In the genomic region with DNA sequence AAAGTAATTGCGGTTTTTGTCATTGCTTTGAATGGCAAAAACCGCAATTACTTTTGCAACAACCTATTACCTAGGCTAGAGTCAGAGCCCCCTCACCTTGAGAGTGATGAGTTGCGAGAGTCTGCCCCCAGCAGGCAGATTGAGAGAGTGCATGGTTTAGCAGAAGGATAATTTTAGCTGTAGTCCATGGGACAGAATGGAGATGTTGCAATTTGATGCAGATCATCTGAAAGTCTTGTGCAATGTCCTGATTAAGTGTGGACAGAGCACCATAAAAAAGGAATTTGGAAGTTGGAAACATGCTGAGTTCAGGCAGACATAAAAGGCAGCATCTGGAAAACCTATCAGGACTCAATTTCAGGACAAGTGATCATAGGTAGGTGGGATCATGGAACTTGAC, we compare ENCODE assay signal across 9 cellular contexts. TPM values are rescaled to one million over a fixed set of nuclear protein-coding genes. Genes with fewer than 3 reads are reported as not detected.
A peak's percentile ranks its signal among the peaks of the same experiment; 100 is the strongest.
DNase-seq lines count a peak whose midpoint lies in the region; ATAC-seq and TF ChIP-seq lines count a peak whose summit lies in the region.
"Had no signal": no experiment of that assay in that cellular context is flagged by ENCODE, and none has a peak within 500 bp of the region (broad histone marks: within the 10 kb centered on the region; RNA-seq: fewer than 3 reads in every experiment).

No MANE protein-coding gene starts in this region.

- TF ChIP-seq CTCF in Loucy (conservative IDR thresholded peaks at IDR 0.05; ENCODE audit: low read length) (peak; percentile 91), adrenal gland (IDR thresholded peaks at IDR 0.05) (peak in 5 of 6 experiments; percentile 7 to 52 (median 47)), vagina (IDR thresholded peaks at IDR 0.05) (peak in 2 of 3 experiments; percentile 32 to 49)

- no peaks in the 10 kb centered on the region for H3K36me3 ChIP-seq in Loucy (ENCODE audit: insufficient read depth, low read length)
- no peaks in the 10 kb centered on the region for H3K36me3 ChIP-seq in adrenal gland (replicated peaks in 1 of 2)
- H3K36me3 ChIP-seq in vagina = no peaks in the 10 kb centered on the region

- H3K27me3 ChIP-seq in Loucy (ENCODE audit: insufficient read depth, low read length, poor library complexity, severe bottlenecking) (no peaks in the 10 kb centered on the region), adrenal gland (no peaks in the 10 kb centered on the region), vagina (no peaks in the 10 kb centered on the region)

- TF ChIP-seq POLR2A in adrenal gland (IDR thresholded peaks at IDR 0.05) (no peak), vagina (IDR thresholded peaks at IDR 0.05) (no peak)

- H3K27ac ChIP-seq in adrenal gland = no peak overlapping the region
- peak overlapping the region; percentile 29 for H3K27ac ChIP-seq in vagina

- H3K4me1 ChIP-seq in Loucy (ENCODE audit: insufficient read depth, low read length, poor library complexity, severe bottlenecking) (no peaks in the 10 kb centered on the region), adrenal gland (replicated peaks in 1 of 2) (peaks cover 0 to 4% of the 10 kb centered on the region in 2 donors), vagina (peaks cover 7% of the 10 kb centered on the region)

- H3K9me2 ChIP-seq in Loucy (replicated peaks; ENCODE audit: low read depth, low read length) = no peaks in the 10 kb centered on the region

- intact Hi-C loops in adrenal gland (cut with DNase I) (no loop called here), vagina (cut with DNase I) (no loop called here)

- no peaks in the 10 kb centered on the region for H3K9me3 ChIP-seq in Loucy (ENCODE audit: insufficient read depth, low read depth, low read length)
- H3K9me3 ChIP-seq in adrenal gland (replicated peaks in 1 of 3) = no peaks in the 10 kb centered on the region
- H3K9me3 ChIP-seq in vagina = no peaks in the 10 kb centered on the region

- no peaks in the 10 kb centered on the region for H3F3A ChIP-seq in Loucy (ENCODE audit: low read depth)

- no peak overlapping the region for H2AFZ ChIP-seq in Loucy (ENCODE audit: low read length)

- peak; percentile 81 for ATAC-seq in GM21529 (IDR thresholded peaks at IDR 0.05; ENCODE audit: unreplicated experiment)

- H3K79me2 ChIP-seq in Loucy (ENCODE audit: insufficient read depth, low read length) = no peaks in the 10 kb centered on the region

- H3K4me2 ChIP-seq in Loucy (ENCODE audit: low read depth, low read length, poor library complexity, severe bottlenecking) = no peak overlapping the region

- peak; percentile 68 for DNase-seq in DMS 273 (lab: John Stamatoyannopoulos, UW; ENCODE audit: unreplicated experiment)
- DNase-seq in DMS 273 treated with DMSO at 0.1 percent for 48 hours (lab: John Stamatoyannopoulos, UW) = no peak
- peak in 5 of 7 donors; percentile 24 to 57 (median 35) for DNase-seq in adrenal gland
- DNase-seq in kidney tubule cell (ENCODE audit: low spot score) = peak; percentile 18
- DNase-seq in vagina (ENCODE audit: extremely low spot score in 2 of 2) = no peak
- DNase-seq in NCI-H2029 treated with DMSO at 0.1 percent for 48 hours (lab: John Stamatoyannopoulos, UW) = no peak

- no peaks in the 10 kb centered on the region for H4K20me1 ChIP-seq in Loucy (ENCODE audit: insufficient read depth, low read length, poor library complexity, severe bottlenecking)

- 9 to 15% (median 13%) methylated on average over 3 of the region's 3 CpGs for WGBS in adrenal gland, 4 donors

- H3K9ac ChIP-seq in Loucy (ENCODE audit: low read depth, low read length, poor library complexity, severe bottlenecking) = no peak overlapping the region

- H3K4me3 ChIP-seq in Loucy (ENCODE audit: low read length, poor library complexity, severe bottlenecking) (no peak overlapping the region), adrenal gland (no peak overlapping the region), vagina (no peak overlapping the region)

RNA-seq across cellular contexts. Expression of gene GPR141, which starts 48.7 kb away (rescaled TPM):
- total RNA-seq in adrenal gland (1 to 10 TPM in 3 of 8 donors, under 1 TPM in 4, not detected in 1; 0.45 to 2.2 (median 0.99) TPM), vagina (not detected)
- under 1 TPM in 1 of 3 donors, not detected in 2; 0.24 TPM for polyA plus RNA-seq in adrenal gland
- total RNA-seq: T-helper 2 cell treated with Interferon-gamma antibody and Interleukin-4, amounts not matched to agents 100 ng/mL and 5 ng/mL, for 36 hours had no signal

Comparison
In these comparisons a context has a peak if more than half of its experiments do, and no peak if none do; other contexts are left out.
1. DNase-seq: peak in DMS 273 (single experiment), adrenal gland (5 of 7) and kidney tubule cell (single experiment); none in DMS 273 treated with DMSO at 0.1 percent for 48 hours (single experiment), vagina (0 of 2) and NCI-H2029 treated with DMSO at 0.1 percent for 48 hours (single experiment).
2. CTCF ChIP-seq: peak in every context shown above with its lines; median percentile 91 in Loucy; 47 in adrenal gland; 40 in vagina.